ENCODE assay signal across 32 cellular contexts in genomic region chr5:1638658-1639400, GRCh38.
DNase-seq lines count a peak whose midpoint lies in the region; ATAC-seq, FAIRE-seq and TF ChIP-seq lines count a peak whose summit lies in the region.
"Had no signal": no experiment of that assay in that cellular context is flagged by ENCODE, and none has a peak within 500 bp of the region (broad histone marks: within the 10 kb centered on the region; RNA-seq: fewer than 3 reads in every experiment).

No MANE protein-coding gene starts in this region.

- H3K4me3 Mint-ChIP-seq in activated B cell treated with CpG ODN at 0.5 μM for 24 hours (no peak overlapping the region), type B pancreatic cell (no peak overlapping the region)
- H3K4me3 Mint-ChIP-seq: activated T-cell treated with anti-CD3 and anti-CD28 coated beads, Interleukin-2, amount 50 U/mL, for 4 hours; nephron progenitor cell; stimulated activated memory B cell treated with anti-CD40 and anti-IgM and Interleukin-4, amounts not matched to agents 10 μg/mL and 1 μg/mL and 100 μg/mL, for 72 hours had no signal

- no peak overlapping the region for H2AFZ ChIP-seq in HepG2 (ENCODE audit: low read length)

- no peak for TF ChIP-seq EP300 in HepG2 (IDR thresholded peaks at IDR 0.05; ENCODE audit: low read depth in 2 of 2, low read length in 2 of 2)
- TF ChIP-seq EP300 in HepG2 (CRISPR knock-in tag; IDR thresholded peaks at IDR 0.05; ENCODE audit: borderline replicate concordance), result no peak

- peaks cover 14% of the 10 kb centered on the region; the same call in 1 of the 2 replicates for H3K4me1 ChIP-seq in HepG2 (ENCODE audit: insufficient read depth, low read length)
- H3K4me1 ChIP-seq: breast epithelium, pancreas, vagina had no signal

- no peak overlapping the region for H3K27ac Mint-ChIP-seq in activated B cell treated with CpG ODN at 0.5 μM for 24 hours
- H3K27ac Mint-ChIP-seq in type B pancreatic cell, result no peak overlapping the region
- H3K27ac Mint-ChIP-seq: activated naive CD4-positive, alpha-beta T cell treated with anti-CD3 and anti-CD28 coated beads, Interleukin-2, amount 50 U/mL, for 72 hours; CD8-positive, alpha-beta memory T cell; nephron progenitor cell; stimulated activated memory B cell treated with anti-CD40 and anti-IgM and Interleukin-4, amounts not matched to agents 10 μg/mL and 1 μg/mL and 100 μg/mL, for 72 hours had no signal

- H3K9me3 Mint-ChIP-seq in activated B cell treated with CpG ODN at 0.5 μM for 24 hours (no peaks in the 10 kb centered on the region), type B pancreatic cell (no peaks in the 10 kb centered on the region)
- H3K9me3 Mint-ChIP-seq: activated naive CD4-positive, alpha-beta T cell treated with anti-CD3 and anti-CD28 coated beads, Interleukin-2, amount 50 U/mL, for 72 hours; activated T-cell treated with anti-CD3 and anti-CD28 coated beads, Interleukin-2, amount 50 U/mL, for 4 hours; CD8-positive, alpha-beta memory T cell; nephron progenitor cell; stimulated activated memory B cell treated with anti-CD40 and anti-IgM and Interleukin-4, amounts not matched to agents 10 μg/mL and 1 μg/mL and 100 μg/mL, for 72 hours had no signal

- H3K4me2 ChIP-seq in HepG2 (ENCODE audit: low read depth, low read length), result peak overlapping the region; percentile 43
- H3K4me2 ChIP-seq: A549, KMS-11, smooth muscle cell had no signal

- no peak for TF ChIP-seq POLR2A in HepG2 (IDR thresholded peaks at IDR 0.05; ENCODE audit: insufficient read depth in 1 of 2, low read depth in 2 of 2, low read length in 2 of 2)

- no peak for TF ChIP-seq RAD21 in HepG2 (CRISPR knock-in tag; IDR thresholded peaks at IDR 0.05)

- no peaks in the 10 kb centered on the region for H3K79me2 ChIP-seq in HepG2 (ENCODE audit: insufficient read depth, low read length)

- BruUV-seq in HepG2 (replicated peaks; lab: Mats Ljungman, UMichigan), result no TSS peak

- TF ChIP-seq CTCF in activated B cell treated with CpG ODN at 0.5 μM for 24 hours (IDR thresholded peaks at IDR 0.05) (no peak), HepG2 (CRISPR knock-in tag; IDR thresholded peaks at IDR 0.05) (no peak), type B pancreatic cell (conservative IDR thresholded peaks at IDR 0.05) (no peak)

- H3K27me3 ChIP-seq in HepG2 (ENCODE audit: control insufficient read depth in 1 of 2, insufficient read depth in 2 of 2, low read length in 2 of 2), result peaks cover 15 to 50% of the 10 kb centered on the region in 2 experiments
- H3K27me3 ChIP-seq: vagina had no signal

- H3K4me1 Mint-ChIP-seq in activated B cell treated with CpG ODN at 0.5 μM for 24 hours (peaks cover 14% of the 10 kb centered on the region), type B pancreatic cell (ENCODE audit: unreplicated experiment) (peaks cover 8% of the 10 kb centered on the region)

- H3K27me3 Mint-ChIP-seq in activated B cell treated with CpG ODN at 0.5 μM for 24 hours, result peaks cover 8% of the 10 kb centered on the region
- H3K27me3 Mint-ChIP-seq in type B pancreatic cell, result peaks cover 23% of the 10 kb centered on the region

- 14% methylated on average over 10 of the region's 23 CpGs for WGBS in HepG2 (ENCODE audit: low lambda C conversion rate)

- POLR2A ChIA-PET in activated B cell treated with CpG ODN at 0.5 μM for 24 hours (lab: Charles Lee), result no interaction called here
- POLR2A ChIA-PET in HepG2 (lab: Yijun Ruan, JAX), result no interaction called here

- CTCF ChIA-PET in activated B cell treated with CpG ODN at 0.5 μM for 24 hours (lab: Charles Lee) (no interaction called here), HepG2 (lab: Yijun Ruan, JAX; ENCODE audit: low intra/inter-chr PET ratio, low total read pairs) (no interaction called here)

- intact Hi-C loops in activated B cell treated with CpG ODN at 0.5 μM for 24 hours (cut with micrococcal nuclease) (no loop called here), HepG2 (cut with micrococcal nuclease; ENCODE audit: unreplicated experiment) (no loop called here)

- no peak for ATAC-seq in activated B cell treated with CpG ODN at 0.5 μM for 24 hours (ENCODE audit: low read depth)
- ATAC-seq in HepG2, result peak; percentile 19; the same call in 2 of the 3 replicates
- ATAC-seq in HG02763 (IDR thresholded peaks at IDR 0.05; ENCODE audit: unreplicated experiment), result no peak
- ATAC-seq in GM21576 (IDR thresholded peaks at IDR 0.05; ENCODE audit: unreplicated experiment), result no peak
- ATAC-seq: A549; activated naive CD4-positive, alpha-beta T cell treated with anti-CD3 and anti-CD28 coated beads, Interleukin-2, amount 50 U/mL, for 72 hours; activated T-cell treated with anti-CD3 and anti-CD28 coated beads, Interleukin-2, amount 50 U/mL, for 4 hours; pancreas; stimulated activated memory B cell treated with anti-CD40 and anti-IgM and Interleukin-4, amounts not matched to agents 10 μg/mL and 1 μg/mL and 100 μg/mL, for 72 hours had no signal

- in situ Hi-C loops in HepG2 (cut with HindIII; ENCODE audit: extremely low pct_ligation_motif_present, low pct_unique_long_range_greater_than_20kb), result loop anchor here (25.0 kb wide), 1 partner anchor 127 kb away; the partner anchor contains the start of gene LPCAT1

- H3K27ac ChIP-seq in HepG2 (ENCODE audit: extremely low read length, insufficient read depth, low read length), result no peak overlapping the region
- H3K27ac ChIP-seq: A549, breast epithelium, KMS-11, pancreas, suprapubic skin, vagina had no signal

- H4K20me1 ChIP-seq in HepG2 (ENCODE audit: insufficient read depth, low read length), result no peaks in the 10 kb centered on the region

- no peak for FAIRE-seq in HepG2 (lab: Jason Lieb, UNC)
- FAIRE-seq: A549, GM19239, pancreas had no signal

- peak overlapping the region in 1 of 3 experiments; percentile 25; a peak in 1 of 6 replicates for H3K4me3 ChIP-seq in HepG2 (replicated peaks in 1 of 3; ENCODE audit: insufficient read depth in 1 of 3, low read depth in 2 of 3, low read length in 3 of 3)
- H3K4me3 ChIP-seq: A549, breast epithelium, pancreas, smooth muscle cell, suprapubic skin, vagina had no signal

- H3K9me3 ChIP-seq in HepG2 (ENCODE audit: low read length), result no peaks in the 10 kb centered on the region
- H3K9me3 ChIP-seq: A549, breast epithelium, pancreas, suprapubic skin, vagina had no signal

- H3K9ac ChIP-seq in HepG2 (ENCODE audit: insufficient read depth, low read depth, low read length), result no peak overlapping the region
- H3K9ac ChIP-seq: KMS-11 had no signal

- H3K36me3 Mint-ChIP-seq in activated B cell treated with CpG ODN at 0.5 μM for 24 hours (ENCODE audit: low read depth) (peaks cover 3% of the 10 kb centered on the region), type B pancreatic cell (no peaks in the 10 kb centered on the region)
- H3K36me3 Mint-ChIP-seq: stimulated activated memory B cell treated with anti-CD40 and anti-IgM and Interleukin-4, amounts not matched to agents 10 μg/mL and 1 μg/mL and 100 μg/mL, for 72 hours had no signal

- H3K36me3 ChIP-seq in HepG2 (replicated peaks in 1 of 2; ENCODE audit: control insufficient read depth in 1 of 2, insufficient read depth in 2 of 2, low read length in 2 of 2), result no peaks in the 10 kb centered on the region
- H3K36me3 ChIP-seq: breast epithelium, pancreas, suprapubic skin, vagina had no signal

- peak; percentile 46 for DNase-seq in activated CD8-positive, alpha-beta memory T cell treated with anti-CD3 and anti-CD28 coated beads, Interleukin-2, amount 50 U/mL, for 48 hours
- DNase-seq in activated CD8-positive, alpha-beta memory T cell treated with anti-CD3 and anti-CD28 coated beads, Interleukin-2, amount 50 U/mL, for 4 hours, result no peak
- peak; percentile 12 for DNase-seq in activated B cell treated with CpG ODN at 0.5 μM for 24 hours
- no peak for DNase-seq in HepG2 (ENCODE audit: low spot score)
- peak; percentile 66 for DNase-seq in type B pancreatic cell (ENCODE audit: extremely low spot score, unreplicated experiment)
- no peak for DNase-seq in D341Med (ENCODE audit: low spot score)
- DNase-seq: activated CD4-positive, alpha-beta T cell treated with anti-CD3 and anti-CD28 coated beads for 1 hour; activated CD8-positive, alpha-beta memory T cell treated with anti-CD3 and anti-CD28 coated beads for 24 hours; activated T-cell treated with anti-CD3 and anti-CD28 coated beads, Interleukin-2, amount 50 U/mL, for 4 hours; AML-193; effector CD8-positive, alpha-beta T cell; HCEC 1CT; MM.1S; NCI-H2029 treated with DMSO at 0.1 percent for 48 hours; NCI-H226; NCI-H69; nephron progenitor cell; stimulated activated CD4-positive, alpha-beta T cell treated with anti-CD3 and anti-CD28 coated beads, Interleukin-2, amount 100 ng/mL, for 48 hours; T-helper 1 cell had no signal

TF ChIP-seq in HepG2, 621 proteins besides CTCF, POLR2A, EP300 and RAD21:
- peak; percentile 28 for TF ChIP-seq ZNF687 (CRISPR knock-in tag; IDR thresholded peaks at IDR 0.05)
- no peak for TF ChIP-seq KDM5A (IDR thresholded peaks at IDR 0.05; ENCODE audit: borderline replicate concordance, low read length)
- peak; percentile 85 for TF ChIP-seq ZNF263 (CRISPR knock-in tag; IDR thresholded peaks at IDR 0.05)

Comparison
In these comparisons a context has a peak if more than half of its experiments do, and no peak if none do; other contexts are left out.
1. DNase-seq: peak in activated CD8-positive, alpha-beta memory T cell treated with anti-CD3 and anti-CD28 coated beads, Interleukin-2, amount 50 U/mL, for 48 hours (single experiment), activated B cell treated with CpG ODN at 0.5 μM for 24 hours (single experiment) and type B pancreatic cell (single experiment); none in activated CD8-positive, alpha-beta memory T cell treated with anti-CD3 and anti-CD28 coated beads, Interleukin-2, amount 50 U/mL, for 4 hours (single experiment), HepG2 (single experiment) and D341Med (single experiment).